Comparison of ENCODE assay signal across 2 cellular contexts in genomic region chrX:139932077-139932900, GRCh38.
TF ChIP-seq lines count a peak whose summit lies in the region.

No MANE protein-coding gene starts in this region.

TF ChIP-seq in GM12891, 5 proteins besides CTCF, POLR2A, EP300 and RAD21:
- TF ChIP-seq PAX5 (IDR thresholded peaks at IDR 0.05; ENCODE audit: insufficient read depth, low read length, severe bottlenecking): no peak
- TF ChIP-seq SPI1 (IDR thresholded peaks at IDR 0.05; ENCODE audit: low read depth, low read length): no peak
- no peak for TF ChIP-seq POLR2AphosphoS5 (IDR thresholded peaks at IDR 0.05; ENCODE audit: low read depth, low read length)
- no peak for TF ChIP-seq TAF1 (IDR thresholded peaks at IDR 0.05; ENCODE audit: low read depth, low read length)
- no peak for TF ChIP-seq POU2F2 (IDR thresholded peaks at IDR 0.05; ENCODE audit: low read depth, low read length)

TF ChIP-seq in H1, 55 proteins besides CTCF, POLR2A, EP300 and RAD21:
- TF ChIP-seq TEAD4 (IDR thresholded peaks at IDR 0.05; ENCODE audit: low read depth, low read length) (no peak), SIN3A (conservative IDR thresholded peaks at IDR 0.05 in 1 of 2, IDR thresholded peaks at IDR 0.05 in 1 of 2; ENCODE audit: low read depth in 1 of 2, low read length in 2 of 2) (0 out of 4 replicates have a peak, but pooled peaks of 1 of the 2 experiments have one; percentile 4), KDM4A (IDR thresholded peaks at IDR 0.05; ENCODE audit: low read depth, low read length, severe bottlenecking) (peak; percentile 67), CHD7 (IDR thresholded peaks at IDR 0.05; ENCODE audit: insufficient replicate concordance, low read length) (no peak), TAF7 (optimal IDR thresholded peaks at IDR 0.05; ENCODE audit: borderline replicate concordance, low read depth, low read length) (no peak), SAP30 (IDR thresholded peaks at IDR 0.05; ENCODE audit: insufficient read depth, insufficient replicate concordance, low read length) (no peak), CTBP2 (IDR thresholded peaks at IDR 0.05; ENCODE audit: borderline replicate concordance, insufficient read depth, insufficient read length, low read length) (no peak), RBBP5 (IDR thresholded peaks at IDR 0.05; ENCODE audit: borderline replicate concordance, low read depth, low read length) (0 out of 2 replicates have a peak, but pooled peaks have one; percentile 59), ASH2L (IDR thresholded peaks at IDR 0.05; ENCODE audit: low read length) (peak; percentile 41), EZH2 (IDR thresholded peaks at IDR 0.05; ENCODE audit: low read depth, low read length, severe bottlenecking) (no peak), PHF8 (conservative IDR thresholded peaks at IDR 0.05; ENCODE audit: low read depth, low read length) (peak; percentile 23), MAFK (IDR thresholded peaks at IDR 0.05; ENCODE audit: low read depth, low read length) (no peak)
